ENCODE assay signal across 21 cellular contexts in genomic region chr7:7791523-7791922, GRCh38.
A peak's percentile ranks its signal among the peaks of the same experiment; 100 is the strongest.
DNase-seq lines count a peak whose midpoint lies in the region; ATAC-seq, FAIRE-seq and TF ChIP-seq lines count a peak whose summit lies in the region.
"Had no signal": no experiment of that assay in that cellular context is flagged by ENCODE, and none has a peak within 500 bp of the region (broad histone marks: within the 10 kb centered on the region; RNA-seq: fewer than 3 reads in every experiment).

No MANE protein-coding gene starts in this region.

- H3K36me3 ChIP-seq in IMR-90 (ENCODE audit: control insufficient read depth, insufficient read depth, low read length) (no peaks in the 10 kb centered on the region), endodermal cell (ENCODE audit: control insufficient read depth, insufficient read depth, low read length) (no peaks in the 10 kb centered on the region), uterus (no peaks in the 10 kb centered on the region), small intestine (ENCODE audit: control insufficient read depth in 2 of 2, insufficient read depth in 2 of 2, low read length in 2 of 2) (no peaks in the 10 kb centered on the region)

- H3K9me3 ChIP-seq in IMR-90 (ENCODE audit: control insufficient read depth, insufficient read depth, low read length) (no peaks in the 10 kb centered on the region), endodermal cell (ENCODE audit: control insufficient read depth, low read length) (peaks cover 8% of the 10 kb centered on the region), uterus (no peaks in the 10 kb centered on the region), small intestine (ENCODE audit: control insufficient read depth, low read depth) (no peaks in the 10 kb centered on the region)

- no peak overlapping the region for H3K14ac ChIP-seq in IMR-90 (replicated peaks; ENCODE audit: low read depth, low read length)

- H3K79me1 ChIP-seq in IMR-90 (ENCODE audit: low read depth in 1 of 2, low read length in 2 of 2), result no peaks in the 10 kb centered on the region

- no peak overlapping the region for H3K4ac ChIP-seq in IMR-90 (ENCODE audit: low read depth, low read length)

- no TSS peak for BruUV-seq in IMR-90 (replicated peaks; lab: Mats Ljungman, UMichigan)

- H3K4me3 Mint-ChIP-seq in endodermal cell (no peak overlapping the region), mesothelial cell of epicardium (no peak overlapping the region)
- H3K4me3 Mint-ChIP-seq: B cell had no signal

- no peak for TF ChIP-seq CTCF in IMR-90 (conservative IDR thresholded peaks at IDR 0.05; ENCODE audit: low read depth, low read length)
- TF ChIP-seq CTCF in endodermal cell (conservative IDR thresholded peaks at IDR 0.05), result no peak
- TF ChIP-seq CTCF in mesothelial cell of epicardium (IDR thresholded peaks at IDR 0.05; ENCODE audit: unreplicated experiment), result no peak
- no peak for TF ChIP-seq CTCF in uterus (IDR thresholded peaks at IDR 0.05)

- no peak overlapping the region for H3K4me2 ChIP-seq in IMR-90 (ENCODE audit: low read depth, low read length)

- H3K27ac Mint-ChIP-seq in endodermal cell, result peak overlapping the region; percentile 46
- peak overlapping the region; percentile 21 for H3K27ac Mint-ChIP-seq in mesothelial cell of epicardium
- H3K27ac Mint-ChIP-seq: B cell had no signal

- no peak overlapping the region for H2BK15ac ChIP-seq in IMR-90 (ENCODE audit: low read depth, low read length)

- no peak overlapping the region for H3K27ac ChIP-seq in IMR-90 (ENCODE audit: insufficient read depth, low read length)
- no peak overlapping the region for H3K27ac ChIP-seq in endodermal cell (ENCODE audit: low read depth, low read length)
- peak overlapping the region; percentile 39 to 69 for H3K27ac ChIP-seq in uterus
- no peak overlapping the region for H3K27ac ChIP-seq in small intestine (ENCODE audit: low read depth in 1 of 2, low read length in 1 of 2)
- H3K27ac ChIP-seq: SK-N-MC had no signal

- no peak for FAIRE-seq in small intestine (lab: Jason Lieb, UNC)
- FAIRE-seq in HTR-8/SVneo (lab: Jason Lieb, UNC), result no peak
- FAIRE-seq: GM12878, GM19239, K562 had no signal

- H3K27me3 ChIP-seq in IMR-90 (ENCODE audit: control insufficient read depth, insufficient read depth, low read length) (no peaks in the 10 kb centered on the region), endodermal cell (ENCODE audit: control insufficient read depth, insufficient read depth, low read length, poor library complexity, severe bottlenecking) (no peaks in the 10 kb centered on the region), uterus (no peaks in the 10 kb centered on the region), small intestine (ENCODE audit: control insufficient read depth in 2 of 2, insufficient read depth in 2 of 2, low read length in 2 of 2) (no peaks in the 10 kb centered on the region)

- ATAC-seq in IMR-90 (ENCODE audit: low read depth), result no peak
- ATAC-seq: GM12878, HCT116, K562 had no signal

- CTCF ChIA-PET in IMR-90 (lab: Yijun Ruan, JAX), result no interaction called here

- H3K36me3 Mint-ChIP-seq in endodermal cell (ENCODE audit: low read depth) (peaks cover 5% of the 10 kb centered on the region), mesothelial cell of epicardium (peaks cover 1% of the 10 kb centered on the region)

- peaks cover 8% of the 10 kb centered on the region for H3K4me1 ChIP-seq in IMR-90 (ENCODE audit: control insufficient read depth, insufficient read depth, low read length)
- H3K4me1 ChIP-seq in endodermal cell (ENCODE audit: control insufficient read depth, insufficient read depth, low read length), result peaks cover 5% of the 10 kb centered on the region
- H3K4me1 ChIP-seq in uterus, result no peaks in the 10 kb centered on the region
- H3K4me1 ChIP-seq in small intestine (ENCODE audit: control insufficient read depth in 2 of 2, insufficient read depth in 1 of 2, low read depth in 1 of 2, low read length in 1 of 2), result peaks cover 0 to 2% of the 10 kb centered on the region in 2 donors

- H2BK120ac ChIP-seq in IMR-90 (ENCODE audit: low read depth, low read length), result no peak overlapping the region

- no peak overlapping the region for H4K91ac ChIP-seq in IMR-90 (ENCODE audit: insufficient read depth, low read depth, low read length)

- in situ Hi-C loops in IMR-90 (cut with MboI; ENCODE audit: low sequenced_read_pairs), result no loop called here

- no peak overlapping the region for H3K9ac ChIP-seq in IMR-90 (ENCODE audit: low read depth, low read length)
- no peak overlapping the region for H3K9ac ChIP-seq in endodermal cell (ENCODE audit: extremely low read depth, low read length, poor library complexity, severe bottlenecking)

- peaks cover 33% of the 10 kb centered on the region for H3K4me1 Mint-ChIP-seq in endodermal cell
- peaks cover 37% of the 10 kb centered on the region for H3K4me1 Mint-ChIP-seq in mesothelial cell of epicardium

- intact Hi-C loops in IMR-90 (cut with micrococcal nuclease) (no loop called here), uterus (cut with DNase I; ENCODE audit: low total_unique reads) (no loop called here)

- TF ChIP-seq POLR2A in IMR-90 (IDR thresholded peaks at IDR 0.05; ENCODE audit: low read depth, low read length) (no peak), uterus (IDR thresholded peaks at IDR 0.05) (no peak)

- H4K8ac ChIP-seq in IMR-90 (ENCODE audit: low read depth in 2 of 2, low read length in 2 of 2), result no peak overlapping the region

- H3K9me3 Mint-ChIP-seq in endodermal cell, result peaks cover 5% of the 10 kb centered on the region
- H3K9me3 Mint-ChIP-seq in mesothelial cell of epicardium, result no peaks in the 10 kb centered on the region

- peak overlapping the region; percentile 34; the same call in 1 of the 2 replicates for H3K18ac ChIP-seq in IMR-90 (ENCODE audit: low read depth, low read length)

- TF ChIP-seq RAD21 in IMR-90 (IDR thresholded peaks at IDR 0.05; ENCODE audit: low read length), result no peak

- H2BK20ac ChIP-seq in IMR-90 (ENCODE audit: low read depth, low read length), result no peak overlapping the region

- no peak overlapping the region for H2AFZ ChIP-seq in IMR-90 (replicated peaks; ENCODE audit: low read length, poor library complexity)

- H3K56ac ChIP-seq in IMR-90 (ENCODE audit: extremely low read depth, insufficient read depth, low read length), result no peak overlapping the region

- DNase-seq in IMR-90, result no peak
- no peak for DNase-seq in endodermal cell
- DNase-seq in mesothelial cell of epicardium (ENCODE audit: low spot score in 2 of 2, unreplicated experiment in 2 of 2), result no peak
- DNase-seq in uterus, result no peak
- DNase-seq in small intestine, result no peak
- DNase-seq in dedifferentiated amniotic fluid mesenchymal stem cell (ENCODE audit: extremely low spot score), result no peak
- no peak for DNase-seq in HTR-8/SVneo (ENCODE audit: insufficient read length, low spot score)
- DNase-seq: ACHN, DMS153, GF-D8, GOT3, NCI-H1092 treated with DMSO at 0.1 percent for 48 hours, NCI-H510A, NCI-H774, SHP77 had no signal

- no peak overlapping the region for H2AK5ac ChIP-seq in IMR-90 (ENCODE audit: low read depth, low read length)

- dilution Hi-C loops in IMR-90 (cut with HindIII; ENCODE audit: low sequenced_read_pairs, unreplicated experiment), result no loop called here

- no peak overlapping the region for H2AK9ac ChIP-seq in IMR-90 (replicated peaks; ENCODE audit: low read depth, low read length, poor library complexity)

- peaks cover 3% of the 10 kb centered on the region; the same call in 1 of the 2 replicates for H3K9me1 ChIP-seq in IMR-90 (ENCODE audit: insufficient read depth, low read length)

- WGBS in IMR-90 (ENCODE audit: extremely low coverage in 2 of 2, insufficient read length in 1 of 2), 2 experiments, result no CpG with 5 or more reads among the region's 5 CpGs
- WGBS in endodermal cell (ENCODE audit: insufficient coverage in 1 of 2, insufficient read length in 1 of 2), 2 experiments, result 99 to 100% methylated on average over 2 to 4 of the region's 5 CpGs
- 92 to 99% (median 98%) methylated on average over 5 of the region's 5 CpGs for WGBS in small intestine, 3 donors

- H3K27me3 Mint-ChIP-seq in endodermal cell (ENCODE audit: insufficient read depth) (no peaks in the 10 kb centered on the region), mesothelial cell of epicardium (ENCODE audit: low read depth) (no peaks in the 10 kb centered on the region)
- H3K27me3 Mint-ChIP-seq: B cell had no signal

- no peak overlapping the region for H2BK5ac ChIP-seq in IMR-90 (ENCODE audit: low read depth, low read length, poor library complexity, severe bottlenecking)

- POLR2A ChIA-PET in IMR-90 (lab: Charles Lee; ENCODE audit: unreplicated experiment), result no interaction called here

- H3K4me3 ChIP-seq in IMR-90 (ENCODE audit: insufficient read depth, low read depth, low read length) (no peak overlapping the region), endodermal cell (ENCODE audit: low read length) (no peak overlapping the region), uterus (no peak overlapping the region), small intestine (ENCODE audit: low read depth in 1 of 2, low read length in 2 of 2) (no peak overlapping the region)
- H3K4me3 ChIP-seq: GM12878, K562, SK-N-MC had no signal

- no peaks in the 10 kb centered on the region for H4K20me1 ChIP-seq in IMR-90 (ENCODE audit: insufficient read depth, low read length)

- no peak overlapping the region for H3K23ac ChIP-seq in IMR-90 (ENCODE audit: low read depth, low read length)

- no peak overlapping the region for H4K5ac ChIP-seq in IMR-90 (ENCODE audit: low read depth, low read length)

TF ChIP-seq in IMR-90, 13 proteins besides CTCF, POLR2A, EP300 and RAD21 (continues in another document):
- no peak for TF ChIP-seq USF2 (IDR thresholded peaks at IDR 0.05; ENCODE audit: low read depth, low read length)
- no peak for TF ChIP-seq MXI1 (IDR thresholded peaks at IDR 0.05; ENCODE audit: borderline replicate concordance, low read depth, low read length)
- no peak for TF ChIP-seq MAFK (IDR thresholded peaks at IDR 0.05; ENCODE audit: low read depth, low read length)
- no peak for TF ChIP-seq CEBPB (IDR thresholded peaks at IDR 0.05; ENCODE audit: low read depth, low read length)
- TF ChIP-seq ELK1 (IDR thresholded peaks at IDR 0.05; ENCODE audit: borderline replicate concordance, low read depth, low read length), result no peak

Comparison
In these comparisons a context has a peak if more than half of its experiments do, and no peak if none do; other contexts are left out.
1. H3K27ac ChIP-seq: peak in uterus (2 of 2); none in IMR-90 (single experiment), endodermal cell (single experiment) and small intestine (0 of 2).